Comparison of ENCODE assay signal across 1 cellular context in genomic region chr15:35089556-35089955, GRCh38.
TF ChIP-seq lines count a peak whose summit lies in the region.

No MANE protein-coding gene starts in this region.

TF ChIP-seq in IMR-90, 13 proteins besides CTCF, POLR2A, EP300 and RAD21:
- no peak for TF ChIP-seq ELK1 (IDR thresholded peaks at IDR 0.05; ENCODE audit: borderline replicate concordance, low read depth, low read length)
- no peak for TF ChIP-seq SMC3 (IDR thresholded peaks at IDR 0.05; ENCODE audit: low read depth, low read length)
- no peak for TF ChIP-seq USF2 (IDR thresholded peaks at IDR 0.05; ENCODE audit: low read depth, low read length)
- no peak for TF ChIP-seq FOS (IDR thresholded peaks at IDR 0.05; ENCODE audit: low read depth, low read length)
- no peak for TF ChIP-seq NFE2L2 (IDR thresholded peaks at IDR 0.05; ENCODE audit: low read depth, low read length)
- TF ChIP-seq CEBPB (IDR thresholded peaks at IDR 0.05; ENCODE audit: low read depth, low read length): no peak
- no peak for TF ChIP-seq CHD1 (IDR thresholded peaks at IDR 0.05; ENCODE audit: low read depth, low read length)
- no peak for TF ChIP-seq RFX5 (IDR thresholded peaks at IDR 0.05; ENCODE audit: low read depth, low read length)
- no peak for TF ChIP-seq MXI1 (IDR thresholded peaks at IDR 0.05; ENCODE audit: borderline replicate concordance, low read depth, low read length)
- TF ChIP-seq MAZ (IDR thresholded peaks at IDR 0.05; ENCODE audit: borderline replicate concordance, low read depth, low read length): no peak
- TF ChIP-seq BHLHE40 (IDR thresholded peaks at IDR 0.05; ENCODE audit: low read depth, low read length): no peak
- no peak for TF ChIP-seq RCOR1 (IDR thresholded peaks at IDR 0.05; ENCODE audit: insufficient replicate concordance, low read length)
- TF ChIP-seq MAFK (IDR thresholded peaks at IDR 0.05; ENCODE audit: low read depth, low read length): no peak
TF ChIP-seq in IMR-90: peak in this region for 0.
